ENCODE assay signal across 19 cellular contexts in the genomic region with DNA sequence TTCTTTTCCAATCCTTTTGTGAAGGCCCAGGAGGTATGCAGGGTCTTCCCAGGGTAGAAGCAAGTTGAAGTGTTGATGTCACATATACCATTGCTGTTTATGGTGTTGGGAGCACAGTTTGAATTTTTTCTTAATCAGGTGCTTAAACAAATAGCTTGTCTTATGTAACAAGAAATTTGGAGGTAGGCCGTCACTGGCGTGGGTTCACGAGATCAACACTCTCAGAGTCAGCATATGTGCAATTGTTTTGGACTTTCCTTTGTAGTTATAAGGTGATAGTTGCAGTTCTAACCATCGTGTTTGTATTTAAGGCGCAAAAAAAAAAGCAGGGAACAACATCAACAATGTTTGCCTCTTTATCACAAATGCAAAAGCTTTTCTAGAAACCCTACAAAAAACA. TPM values are rescaled to one million over a fixed set of nuclear protein-coding genes. Genes with fewer than 3 reads are reported as not detected.
DNase-seq lines count a peak whose midpoint lies in the region; ATAC-seq and TF ChIP-seq lines count a peak whose summit lies in the region.
"Had no signal": no experiment of that assay in that cellular context is flagged by ENCODE, and none has a peak within 500 bp of the region (broad histone marks: within the 10 kb centered on the region; RNA-seq: fewer than 3 reads in every experiment).

No MANE protein-coding gene starts in this region.

- H3K9ac ChIP-seq in HUES48 (ENCODE audit: low read depth, low read length) (no peak overlapping the region), neural progenitor cell (no peak overlapping the region)

- H3F3A ChIP-seq in neural progenitor cell (ENCODE audit: low read depth): peaks cover 9% of the 10 kb centered on the region

- peaks cover 100% of the 10 kb centered on the region for H3K79me2 ChIP-seq in neural progenitor cell (ENCODE audit: low read depth)

- H3K9me3 ChIP-seq in HUES48 (ENCODE audit: control insufficient read depth, insufficient read depth, low read length) (no peaks in the 10 kb centered on the region), neural progenitor cell (ENCODE audit: low read depth) (peaks cover 5% of the 10 kb centered on the region), ascending aorta (no peaks in the 10 kb centered on the region)

- no peaks in the 10 kb centered on the region for H3K27me3 Mint-ChIP-seq in neural progenitor cell (ENCODE audit: insufficient read depth, low read depth)
- H3K27me3 Mint-ChIP-seq: IgD-negative memory B cell had no signal

- TF ChIP-seq CTCF in neural progenitor cell (IDR thresholded peaks at IDR 0.05) (no peak), dorsolateral prefrontal cortex (IDR thresholded peaks at IDR 0.05 in 54 of 56, conservative IDR thresholded peaks at IDR 0.05 in 2 of 56; ENCODE audit: low read depth in 1 of 56, partially characterized antibody in 56 of 56) (no peak), ascending aorta (IDR thresholded peaks at IDR 0.05) (no peak)

- H3K27ac Mint-ChIP-seq in neural progenitor cell: no peak overlapping the region
- H3K27ac Mint-ChIP-seq: CD4-positive, alpha-beta T cell; HFFc6; IgD-negative memory B cell had no signal

- H3K4me2 ChIP-seq in neural progenitor cell: no peak overlapping the region

- H3K4me1 ChIP-seq in HUES48 (ENCODE audit: control insufficient read depth, insufficient read depth, low read length): peaks cover 37% of the 10 kb centered on the region
- H3K4me1 ChIP-seq in neural progenitor cell: peaks cover 23% of the 10 kb centered on the region
- H3K4me1 ChIP-seq in ascending aorta: no peaks in the 10 kb centered on the region

- H3K9me3 Mint-ChIP-seq in neural progenitor cell: peaks cover 84% of the 10 kb centered on the region

- peaks cover 84% of the 10 kb centered on the region for H3K36me3 Mint-ChIP-seq in neural progenitor cell

- DNase-seq in left lobe of liver (ENCODE audit: low spot score): no peak
- DNase-seq in neural progenitor cell (ENCODE audit: low spot score): no peak
- DNase-seq in dorsolateral prefrontal cortex: no peak
- DNase-seq in ascending aorta (ENCODE audit: low spot score in 2 of 2): no peak
- DNase-seq: ACHN; AML-193; CD4-positive, alpha-beta T cell; DMS153; DMS79; GDM1; HFFc6; KG1 had no signal

- H2AFZ ChIP-seq in neural progenitor cell (replicated peaks): no peak overlapping the region

- no peak overlapping the region for H3K4me3 Mint-ChIP-seq in neural progenitor cell
- H3K4me3 Mint-ChIP-seq: CD4-positive, alpha-beta T cell; HFFc6; IgD-negative memory B cell had no signal

- H3K27me3 ChIP-seq in HUES48 (ENCODE audit: control insufficient read depth, insufficient read depth, low read length): no peaks in the 10 kb centered on the region
- H3K27me3 ChIP-seq in neural progenitor cell: no peaks in the 10 kb centered on the region
- peaks cover 0 to 2% (median 0%) of the 10 kb centered on the region in 45 donors for H3K27me3 ChIP-seq in dorsolateral prefrontal cortex
- no peaks in the 10 kb centered on the region for H3K27me3 ChIP-seq in ascending aorta

- peaks cover 15% of the 10 kb centered on the region for H3K36me3 ChIP-seq in HUES48 (ENCODE audit: control insufficient read depth, insufficient read depth, low read length)
- H3K36me3 ChIP-seq in neural progenitor cell: no peaks in the 10 kb centered on the region
- no peaks in the 10 kb centered on the region for H3K36me3 ChIP-seq in ascending aorta

- no peaks in the 10 kb centered on the region for H3K4me1 Mint-ChIP-seq in neural progenitor cell

- ATAC-seq in left lobe of liver (peak; percentile 76), GM18868 (IDR thresholded peaks at IDR 0.05; ENCODE audit: unreplicated experiment) (no peak), GM18909 (IDR thresholded peaks at IDR 0.05; ENCODE audit: poor library complexity, unreplicated experiment) (no peak)
- ATAC-seq: HCT116 had no signal

- intact Hi-C loops in dorsolateral prefrontal cortex (cut with DNase I): no loop called here
- intact Hi-C loops in ascending aorta (cut with DNase I): no loop called here

- H3K27ac ChIP-seq in HUES48 (ENCODE audit: low read depth, low read length): peak overlapping the region; percentile 22
- peak overlapping the region; percentile 27 for H3K27ac ChIP-seq in neural progenitor cell
- H3K27ac ChIP-seq in dorsolateral prefrontal cortex: no peak overlapping the region
- H3K27ac ChIP-seq in ascending aorta: no peak overlapping the region
- H3K27ac ChIP-seq: C4-2B, HL-60 had no signal

- H4K20me1 ChIP-seq in neural progenitor cell (ENCODE audit: low read depth): peaks cover 64% of the 10 kb centered on the region

- H3K4me3 ChIP-seq in HUES48 (ENCODE audit: low read depth, low read length) (no peak overlapping the region), neural progenitor cell (no peak overlapping the region), dorsolateral prefrontal cortex (no peak overlapping the region), ascending aorta (no peak overlapping the region)

RNA-seq across cellular contexts. Expression of gene FNBP1L, which starts 13.3 kb away (rescaled TPM):
- 9.2 TPM for total RNA-seq in left lobe of liver
- total RNA-seq in neural progenitor cell (ENCODE audit: low replicate concordance): 114 and 162 TPM in 2 replicates
- total RNA-seq in dorsolateral prefrontal cortex: 10 to 100 TPM; 12.4 to 32.1 (median 20.8) TPM
- 12.6 TPM for total RNA-seq in ascending aorta

Comparison
In these comparisons a context has a peak if more than half of its experiments do, and no peak if none do; other contexts are left out.
1. H3K27ac ChIP-seq: peak in HUES48 (single experiment) and neural progenitor cell (single experiment); none in dorsolateral prefrontal cortex (0 of 59) and ascending aorta (0 of 2).